Comparison of ENCODE assay signal across 10 cellular contexts in genomic region chr18:11147371-11147860, GRCh38. TPM values are rescaled to one million over a fixed set of nuclear protein-coding genes. Genes with fewer than 3 reads are reported as not detected.
DNase-seq lines count a peak whose midpoint lies in the region; ATAC-seq and TF ChIP-seq lines count a peak whose summit lies in the region.
"Had no signal": no experiment of that assay in that cellular context is flagged by ENCODE, and none has a peak within 500 bp of the region (broad histone marks: within the 10 kb centered on the region; RNA-seq: fewer than 3 reads in every experiment).

No MANE protein-coding gene starts in this region.

- no peak overlapping the region for H2AFZ ChIP-seq in mesenchymal stem cell (ENCODE audit: low read depth, low read length)

- H3K27me3 Mint-ChIP-seq in endothelial cell (ENCODE audit: unreplicated experiment): peaks cover 22% of the 10 kb centered on the region

- H4K91ac ChIP-seq in mesenchymal stem cell (ENCODE audit: low read length): no peak overlapping the region

- peak overlapping the region in 1 of 2 experiments; percentile 22 for H2BK12ac ChIP-seq in mesenchymal stem cell (ENCODE audit: low read length in 2 of 2)

- no peak overlapping the region for H3K27ac ChIP-seq in mesenchymal stem cell (ENCODE audit: low read length, poor library complexity, severe bottlenecking)
- peak overlapping the region in 1 of 4 donors; percentile 72 for H3K27ac ChIP-seq in upper lobe of left lung
- H3K27ac ChIP-seq: 22Rv1 had no signal

- H3K4me3 ChIP-seq in mesenchymal stem cell (ENCODE audit: insufficient read depth in 1 of 2, low read depth in 1 of 2, low read length in 2 of 2) (no peak overlapping the region), upper lobe of left lung (peak overlapping the region in 3 of 4 donors; percentile 38 to 50 (median 48))

- no peak for TF ChIP-seq EP300 in upper lobe of left lung (IDR thresholded peaks at IDR 0.05)

- H3K9ac ChIP-seq in mesenchymal stem cell (ENCODE audit: low read length): no peak overlapping the region

- H3K4me3 Mint-ChIP-seq in endothelial cell (ENCODE audit: unreplicated experiment): peak overlapping the region; percentile 77

- no peak overlapping the region for H3K14ac ChIP-seq in mesenchymal stem cell (ENCODE audit: low read length in 2 of 2)

- no peak overlapping the region for H2BK5ac ChIP-seq in mesenchymal stem cell (ENCODE audit: low read depth, low read length, poor library complexity, severe bottlenecking)

- 48% methylated on average over 19 of the region's 20 CpGs for WGBS in mesenchymal stem cell
- 32 to 39% methylated on average over 14 to 20 of the region's 20 CpGs for WGBS in upper lobe of left lung, 2 donors

- H3K27ac Mint-ChIP-seq in endothelial cell (ENCODE audit: unreplicated experiment): no peak overlapping the region

- peak overlapping the region in 1 of 2 experiments; percentile 34 for H3K4ac ChIP-seq in mesenchymal stem cell (ENCODE audit: low read depth in 1 of 2, low read length in 2 of 2)

- peaks cover 12% of the 10 kb centered on the region for H3K36me3 Mint-ChIP-seq in endothelial cell (ENCODE audit: low read depth, unreplicated experiment)

- peak overlapping the region; percentile 16 to 29 for H3K18ac ChIP-seq in mesenchymal stem cell (ENCODE audit: low read depth in 1 of 2, low read length in 2 of 2)

- H3K4me2 ChIP-seq in mesenchymal stem cell (ENCODE audit: low read length, poor library complexity, severe bottlenecking): peak overlapping the region; percentile 36

- peak overlapping the region; percentile 39 for H4K8ac ChIP-seq in mesenchymal stem cell (ENCODE audit: low read length)

- DNase-seq in DMS53 (lab: John Stamatoyannopoulos, UW) (peak; percentile 20), DMS53 treated with DMSO at 0.1 percent for 48 hours (lab: John Stamatoyannopoulos, UW; ENCODE audit: unreplicated experiment) (no peak), endothelial cell (ENCODE audit: low spot score) (no peak), mesenchymal stem cell (peak; percentile 33), upper lobe of left lung (peak in 1 of 2 donors; percentile 18), HCEC 1CT (no peak), hippocampal formation (lab: John Stamatoyannopoulos, UW) (no peak)
- no peak for DNase-seq in activated effector memory CD4-positive, alpha-beta T cell treated with Interleukin-2 at 50 U/mL for 16 hours
- DNase-seq: stimulated activated CD4-positive, alpha-beta T cell treated with anti-CD3 and anti-CD28 coated beads, Interleukin-4, amount 100 ng/mL, for 24 hours had no signal

- no peak for TF ChIP-seq CTCF in endothelial cell (IDR thresholded peaks at IDR 0.05; ENCODE audit: unreplicated experiment)
- no peak for TF ChIP-seq CTCF in upper lobe of left lung (IDR thresholded peaks at IDR 0.05)

- no peak for ATAC-seq in upper lobe of left lung (ENCODE audit: low FRiP score in 2 of 2)

- no peak overlapping the region for H2BK120ac ChIP-seq in mesenchymal stem cell (ENCODE audit: low read depth, low read length)

- H2AK5ac ChIP-seq in mesenchymal stem cell (ENCODE audit: low read length, severe bottlenecking): no peak overlapping the region

- H3K4me1 ChIP-seq in mesenchymal stem cell (ENCODE audit: control insufficient read depth, insufficient read depth, low read depth, low read length): peaks cover 34% of the 10 kb centered on the region
- peaks cover 5 to 26% (median 15%) of the 10 kb centered on the region in 4 donors for H3K4me1 ChIP-seq in upper lobe of left lung

- H3K36me3 ChIP-seq in mesenchymal stem cell (ENCODE audit: control insufficient read depth in 1 of 2, insufficient read depth in 2 of 2, low read depth in 1 of 2, low read length in 2 of 2) (peaks cover 0 to 5% of the 10 kb centered on the region in 2 experiments), upper lobe of left lung (no peaks in the 10 kb centered on the region)

- H3K27me3 ChIP-seq in mesenchymal stem cell (ENCODE audit: control insufficient read depth in 1 of 2, insufficient read depth in 1 of 2, low read length in 2 of 2) (peaks cover 31 to 66% of the 10 kb centered on the region in 2 experiments), upper lobe of left lung (peaks cover 0 to 19% (median 9%) of the 10 kb centered on the region in 4 donors)

- H3K4me1 Mint-ChIP-seq in endothelial cell (ENCODE audit: unreplicated experiment): peaks cover 16% of the 10 kb centered on the region

- H3K9me3 Mint-ChIP-seq in endothelial cell (ENCODE audit: unreplicated experiment): peaks cover 5% of the 10 kb centered on the region

- TF ChIP-seq POLR2A in upper lobe of left lung (IDR thresholded peaks at IDR 0.05): no peak

- H3K23ac ChIP-seq in mesenchymal stem cell (ENCODE audit: low read length in 2 of 2): peak overlapping the region in 1 of 2 experiments; percentile 7

- H3K9me3 ChIP-seq in mesenchymal stem cell (ENCODE audit: control insufficient read depth, low read length): no peaks in the 10 kb centered on the region
- H3K9me3 ChIP-seq in upper lobe of left lung: no peaks in the 10 kb centered on the region

- H3K79me1 ChIP-seq in mesenchymal stem cell (replicated peaks; ENCODE audit: low read length, poor library complexity, severe bottlenecking): peaks cover 7% of the 10 kb centered on the region

- H2BK15ac ChIP-seq in mesenchymal stem cell (ENCODE audit: low read depth, poor library complexity, severe bottlenecking): no peak overlapping the region

RNA-seq across cellular contexts. Expression of gene PIEZO2, which starts 2.0 kb away (rescaled TPM):
- total RNA-seq in endothelial cell (ENCODE audit: unreplicated experiment): 8.4 TPM
- polyA plus RNA-seq in mesenchymal stem cell (2013, experiment 1 of 2): 87.2 TPM
- polyA plus RNA-seq in mesenchymal stem cell (2013, experiment 2 of 2): 82.9 TPM
- 10 to 100 TPM in 2 of 6 donors, 1 to 10 TPM in 4; 6.5 to 37.7 (median 7.8) TPM for total RNA-seq in upper lobe of left lung

Comparison
In these comparisons a context has a peak if more than half of its experiments do, and no peak if none do; other contexts are left out.
1. DNase-seq: peak in DMS53 (single experiment) and mesenchymal stem cell (single experiment); none in DMS53 treated with DMSO at 0.1 percent for 48 hours (single experiment), endothelial cell (single experiment), activated effector memory CD4-positive, alpha-beta T cell treated with Interleukin-2 at 50 U/mL for 16 hours (single experiment), HCEC 1CT (single experiment) and hippocampal formation (0 of 2).
2. H3K4me3 ChIP-seq: peak in upper lobe of left lung (3 of 4); none in mesenchymal stem cell (0 of 2).